Comparison of ENCODE assay signal across 15 cellular contexts in the genomic region with DNA sequence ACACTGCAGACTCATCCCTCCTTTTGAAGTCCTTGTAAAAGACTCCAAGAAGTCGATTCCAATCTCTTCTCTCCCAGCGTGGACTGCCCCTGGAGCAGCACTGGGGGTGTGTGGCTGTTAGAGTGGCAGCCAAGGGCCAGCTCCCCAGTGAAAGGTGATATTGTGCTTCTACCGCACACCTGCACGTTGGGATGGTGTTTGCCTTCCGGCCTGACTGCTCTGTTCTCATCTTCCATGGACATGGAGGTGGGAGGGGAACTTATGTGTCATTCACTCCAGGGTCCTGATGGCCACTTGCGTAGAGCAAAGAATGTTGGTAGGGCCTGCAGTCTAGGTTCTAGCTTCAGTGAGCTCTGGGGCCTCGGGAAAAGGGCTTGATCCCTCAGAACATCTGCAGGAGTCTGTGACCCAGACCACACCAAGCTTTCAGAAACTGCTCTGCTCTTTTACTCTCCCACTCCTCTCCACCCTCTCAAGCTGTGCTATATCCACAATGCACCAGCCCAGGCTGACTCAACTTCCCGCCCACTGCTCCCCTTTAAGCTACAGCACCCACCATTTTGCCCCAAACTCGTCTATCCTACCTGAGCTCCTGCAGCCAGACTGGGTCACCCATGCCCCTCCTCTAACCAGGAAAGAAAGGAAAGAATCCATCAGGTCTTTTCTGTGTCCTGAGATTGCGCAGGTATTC. TPM values are rescaled to one million over a fixed set of nuclear protein-coding genes. Genes with fewer than 3 reads are reported as not detected.
DNase-seq lines count a peak whose midpoint lies in the region; ATAC-seq and TF ChIP-seq lines count a peak whose summit lies in the region.
"Had no signal": no experiment of that assay in that cellular context is flagged by ENCODE, and none has a peak within 500 bp of the region (broad histone marks: within the 10 kb centered on the region; RNA-seq: fewer than 3 reads in every experiment).

No MANE protein-coding gene starts in this region.

- no TSS peak for BruUV-seq in PC-3 (replicated peaks; lab: Mats Ljungman, UMichigan)

- CTCF ChIA-PET in HEK293 (lab: Yijun Ruan, JAX) (no interaction called here), PC-3 (lab: Charles Lee) (no interaction called here)

- no peaks in the 10 kb centered on the region for H3K36me3 ChIP-seq in HEK293 (ENCODE audit: control insufficient read depth in 2 of 2, insufficient read depth in 1 of 2, low read length in 2 of 2)
- no peaks in the 10 kb centered on the region for H3K36me3 ChIP-seq in PC-3 (ENCODE audit: low read depth, low read length)
- no peaks in the 10 kb centered on the region for H3K36me3 ChIP-seq in mucosa of rectum (ENCODE audit: control insufficient read depth in 2 of 2, insufficient read depth in 2 of 2, low read length in 2 of 2)
- H3K36me3 ChIP-seq: heart right ventricle, pancreas had no signal

- H3K27ac ChIP-seq in HEK293 (ENCODE audit: extremely low read depth, low read depth, low read length): no peak overlapping the region
- H3K27ac ChIP-seq in PC-3 (ENCODE audit: low read length): peak overlapping the region; percentile 27; the same call in 1 of the 2 replicates
- H3K27ac ChIP-seq in mucosa of rectum (ENCODE audit: low read depth in 2 of 2, low read length in 2 of 2): peak overlapping the region; percentile 35 to 65
- H3K27ac ChIP-seq: heart right ventricle had no signal

- ATAC-seq in PC-3 (no peak), HG02571 (IDR thresholded peaks at IDR 0.05; ENCODE audit: unreplicated experiment) (no peak)
- ATAC-seq: heart right ventricle had no signal

- H3K79me2 ChIP-seq in PC-3 (ENCODE audit: low read length): no peaks in the 10 kb centered on the region

- H3K9ac ChIP-seq in PC-3 (ENCODE audit: low read length): no peak overlapping the region
- peak overlapping the region; percentile 9 to 36 for H3K9ac ChIP-seq in mucosa of rectum (ENCODE audit: low read depth in 1 of 2, low read length in 2 of 2)

- no peaks in the 10 kb centered on the region for H3K9me2 ChIP-seq in PC-3 (replicated peaks; ENCODE audit: low read length)

- TF ChIP-seq CTCF in HEK293 (tag by site-specific recombination; IDR thresholded peaks at IDR 0.05) (no peak), PC-3 (conservative IDR thresholded peaks at IDR 0.05; ENCODE audit: low read depth, low read length) (no peak)

- no peak overlapping the region for H3K4me2 ChIP-seq in PC-3 (ENCODE audit: low read length)

- no peaks in the 10 kb centered on the region for H4K20me1 ChIP-seq in PC-3 (ENCODE audit: low read length)

- POLR2A ChIA-PET in HEK293 (lab: Yijun Ruan, JAX): no interaction called here
- POLR2A ChIA-PET in PC-3 (lab: Charles Lee; ENCODE audit: unreplicated experiment): no interaction called here

- H3K9me3 ChIP-seq in HEK293 (ENCODE audit: control insufficient read depth, insufficient read depth, low read depth, low read length) (no peaks in the 10 kb centered on the region), PC-3 (ENCODE audit: low read length) (no peaks in the 10 kb centered on the region), mucosa of rectum (ENCODE audit: control insufficient read depth in 2 of 2, low read length in 2 of 2) (no peaks in the 10 kb centered on the region)
- H3K9me3 ChIP-seq: heart right ventricle, pancreas had no signal

- no peaks in the 10 kb centered on the region for H3K27me3 ChIP-seq in PC-3 (ENCODE audit: low read length)
- H3K27me3 ChIP-seq in mucosa of rectum (ENCODE audit: control insufficient read depth in 2 of 2, insufficient read depth in 2 of 2, low read length in 2 of 2): no peaks in the 10 kb centered on the region
- H3K27me3 ChIP-seq: heart right ventricle, pancreas had no signal

- H3K4me1 ChIP-seq in HEK293 (ENCODE audit: control insufficient read depth, insufficient read depth, low read length) (no peaks in the 10 kb centered on the region), PC-3 (ENCODE audit: insufficient read depth, low read length) (peaks cover 34% of the 10 kb centered on the region), mucosa of rectum (ENCODE audit: control insufficient read depth in 2 of 2, insufficient read depth in 2 of 2, low read length in 2 of 2) (peaks cover 21 to 42% of the 10 kb centered on the region in 2 donors)
- H3K4me1 ChIP-seq: pancreas had no signal

- H2AFZ ChIP-seq in PC-3 (ENCODE audit: low read length): 0 out of 2 replicates have a peak overlapping the region, but pooled peaks have one; percentile 9

- intact Hi-C loops in PC-3 (cut with micrococcal nuclease): no loop called here

- DNase-seq in NCI-H748 (lab: John Stamatoyannopoulos, UW; ENCODE audit: unreplicated experiment) (peak; percentile 24), NCI-H748 treated with DMSO at 0.1 percent for 48 hours (lab: John Stamatoyannopoulos, UW) (no peak), PC-3 (no peak), COLO829 (ENCODE audit: low spot score) (no peak), COR-L47 (lab: John Stamatoyannopoulos, UW) (no peak)
- DNase-seq: ACHN; activated CD4-positive, CD25-positive, alpha-beta regulatory T cell treated with anti-CD3 and anti-CD28 coated beads, Interleukin-2, amount 50 U/mL, for 72 hours; activated effector memory CD4-positive, alpha-beta T cell treated with anti-CD3 and anti-CD28 coated beads, Interleukin-2, amount 50 U/mL, for 16 hours; central memory CD4-positive, alpha-beta T cell; heart right ventricle; NK-92 treated with Interleukin-12 subunit alpha and Interleukin-12 subunit beta, amount 100 ng/mL, for 24 hours; pancreas had no signal

- H3F3A ChIP-seq in PC-3 (ENCODE audit: low read length, unreplicated experiment): peaks cover 3% of the 10 kb centered on the region

- H3K4me3 ChIP-seq in HEK293 (ENCODE audit: low read depth, low read length) (no peak overlapping the region), PC-3 (ENCODE audit: low read length) (no peak overlapping the region), mucosa of rectum (ENCODE audit: low read length in 2 of 2) (no peak overlapping the region)
- H3K4me3 ChIP-seq: heart right ventricle, pancreas had no signal

TF ChIP-seq in HEK293, 187 proteins besides CTCF, POLR2A, EP300 and RAD21:
- TF ChIP-seq ZNF302 (tag by site-specific recombination; IDR thresholded peaks at IDR 0.05; ENCODE audit: low read depth) (no peak), ZNF174 (tag by site-specific recombination; IDR thresholded peaks at IDR 0.05) (no peak), BCL11B (tag by site-specific recombination; IDR thresholded peaks at IDR 0.05; ENCODE audit: low read depth) (no peak), ZNF366 (tag by site-specific recombination; conservative IDR thresholded peaks at IDR 0.05) (no peak), ZNF184 (tag by site-specific recombination; IDR thresholded peaks at IDR 0.05) (no peak), ZFHX2 (tag by site-specific recombination; conservative IDR thresholded peaks at IDR 0.05) (peak; percentile 64), ZNF544 (tag by site-specific recombination; IDR thresholded peaks at IDR 0.05) (no peak), ZNF530 (tag by site-specific recombination; IDR thresholded peaks at IDR 0.05; ENCODE audit: low read depth) (no peak), TRIM28 (IDR thresholded peaks at IDR 0.05; ENCODE audit: borderline replicate concordance, low read length) (no peak), ZNF624 (tag by site-specific recombination; IDR thresholded peaks at IDR 0.05) (no peak), ZNF248 (tag by site-specific recombination; IDR thresholded peaks at IDR 0.05) (no peak), PRDM1 (tag by site-specific recombination; IDR thresholded peaks at IDR 0.05) (no peak), HOXA7 (CRISPR knock-in tag; IDR thresholded peaks at IDR 0.05; ENCODE audit: borderline replicate concordance) (no peak), GLIS1 (tag by site-specific recombination; IDR thresholded peaks at IDR 0.05) (no peak), ZNF266 (tag by site-specific recombination; IDR thresholded peaks at IDR 0.05; ENCODE audit: low read depth) (no peak), EGR2 (tag by site-specific recombination; IDR thresholded peaks at IDR 0.05; ENCODE audit: low read depth) (peak; percentile 63; the same call in 1 of the 2 replicates)
- TF ChIP-seq, protein P1, sequence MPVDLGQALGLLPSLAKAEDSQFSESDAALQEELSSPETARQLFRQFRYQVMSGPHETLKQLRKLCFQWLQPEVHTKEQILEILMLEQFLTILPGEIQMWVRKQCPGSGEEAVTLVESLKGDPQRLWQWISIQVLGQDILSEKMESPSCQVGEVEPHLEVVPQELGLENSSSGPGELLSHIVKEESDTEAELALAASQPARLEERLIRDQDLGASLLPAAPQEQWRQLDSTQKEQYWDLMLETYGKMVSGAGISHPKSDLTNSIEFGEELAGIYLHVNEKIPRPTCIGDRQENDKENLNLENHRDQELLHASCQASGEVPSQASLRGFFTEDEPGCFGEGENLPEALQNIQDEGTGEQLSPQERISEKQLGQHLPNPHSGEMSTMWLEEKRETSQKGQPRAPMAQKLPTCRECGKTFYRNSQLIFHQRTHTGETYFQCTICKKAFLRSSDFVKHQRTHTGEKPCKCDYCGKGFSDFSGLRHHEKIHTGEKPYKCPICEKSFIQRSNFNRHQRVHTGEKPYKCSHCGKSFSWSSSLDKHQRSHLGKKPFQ (tag by site-specific recombination; IDR thresholded peaks at IDR 0.05): no peak
- TF ChIP-seq, protein P2, sequence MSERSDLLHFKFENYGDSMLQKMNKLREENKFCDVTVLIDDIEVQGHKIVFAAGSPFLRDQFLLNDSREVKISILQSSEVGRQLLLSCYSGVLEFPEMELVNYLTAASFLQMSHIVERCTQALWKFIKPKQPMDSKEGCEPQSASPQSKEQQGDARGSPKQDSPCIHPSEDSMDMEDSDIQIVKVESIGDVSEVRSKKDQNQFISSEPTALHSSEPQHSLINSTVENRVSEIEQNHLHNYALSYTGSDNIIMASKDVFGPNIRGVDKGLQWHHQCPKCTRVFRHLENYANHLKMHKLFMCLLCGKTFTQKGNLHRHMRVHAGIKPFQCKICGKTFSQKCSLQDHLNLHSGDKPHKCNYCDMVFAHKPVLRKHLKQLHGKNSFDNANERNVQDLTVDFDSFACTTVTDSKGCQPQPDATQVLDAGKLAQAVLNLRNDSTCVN (tag by site-specific recombination; optimal IDR thresholded peaks at IDR 0.05): no peak

RNA-seq across cellular contexts. Expression of a gene that starts 31.3 kb away (rescaled TPM):
- not detected in 2 replicates for total RNA-seq in PC-3 (2014; rRNA removed)
